Comparison of ENCODE assay signal across 8 cellular contexts in the genomic region with DNA sequence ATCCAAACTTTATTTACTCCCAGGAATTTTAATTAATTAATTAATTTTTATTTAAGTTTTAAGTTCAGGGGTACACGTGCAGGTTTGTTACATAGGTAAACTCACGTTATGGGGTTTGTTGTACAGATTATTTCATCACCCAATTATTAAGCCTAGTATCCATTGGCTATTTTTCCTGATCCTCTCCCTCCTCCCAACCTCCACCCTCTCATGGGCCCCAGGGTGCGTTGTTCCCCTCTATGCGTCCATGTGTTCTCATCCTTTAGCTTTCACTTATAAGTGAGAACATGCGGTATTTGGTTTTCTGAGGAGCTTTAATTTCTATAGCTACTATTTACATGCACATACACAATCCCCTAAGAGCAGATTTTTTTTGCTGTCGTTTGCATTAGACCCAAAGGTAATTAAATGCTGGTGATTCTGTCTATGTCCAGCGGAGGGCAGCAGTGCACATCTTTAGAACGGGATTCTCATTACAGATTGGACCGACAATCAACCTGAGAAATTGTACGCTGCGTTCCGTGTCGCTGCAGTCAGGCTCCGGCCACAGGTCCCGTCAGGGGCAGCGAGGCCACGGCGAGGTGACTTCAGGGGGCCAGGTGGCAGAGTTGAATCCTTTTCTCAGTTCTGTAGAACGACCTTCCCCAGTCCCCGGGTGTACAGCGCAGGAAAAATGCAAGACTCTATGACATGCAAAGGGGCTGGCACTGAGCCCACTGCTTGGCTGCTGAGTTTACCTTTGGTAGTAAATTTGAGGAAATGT. TPM values are rescaled to one million over a fixed set of nuclear protein-coding genes. Genes with fewer than 3 reads are reported as not detected.
A peak's percentile ranks its signal among the peaks of the same experiment; 100 is the strongest.
DNase-seq lines count a peak whose midpoint lies in the region; ATAC-seq and TF ChIP-seq lines count a peak whose summit lies in the region.

No MANE protein-coding gene starts in this region.

- TF ChIP-seq CTCF in C4-2B (conservative IDR thresholded peaks at IDR 0.05) (peak; percentile 92), dorsolateral prefrontal cortex (IDR thresholded peaks at IDR 0.05 in 54 of 56, conservative IDR thresholded peaks at IDR 0.05 in 2 of 56; ENCODE audit: low read depth in 1 of 56, partially characterized antibody in 56 of 56) (peak; percentile 40 to 83 (median 72)), lung (IDR thresholded peaks at IDR 0.05; ENCODE audit: control extremely low read depth, extremely low read depth) (peak; percentile 81)

- peaks cover 0 to 2% of the 10 kb centered on the region in 2 donors for H3K4me1 ChIP-seq in lung (ENCODE audit: control insufficient read depth in 2 of 2, insufficient read depth in 2 of 2, low read length in 2 of 2)

- ATAC-seq in GM19397 (IDR thresholded peaks at IDR 0.05; ENCODE audit: unreplicated experiment) (peak; percentile 76), HG03521 (IDR thresholded peaks at IDR 0.05; ENCODE audit: unreplicated experiment) (peak; percentile 89), lung (ENCODE audit: insufficient read depth, low FRiP score) (peak; percentile 87)

- H3K27ac ChIP-seq in C4-2B: peak overlapping the region; percentile 13
- no peak overlapping the region for H3K27ac ChIP-seq in dorsolateral prefrontal cortex
- no peak overlapping the region for H3K27ac ChIP-seq in lung (ENCODE audit: low read depth in 1 of 2, low read length in 1 of 2)

- no peaks in the 10 kb centered on the region for H3K36me3 ChIP-seq in lung (ENCODE audit: control insufficient read depth in 2 of 2, insufficient read depth in 2 of 2, low read length in 2 of 2)

- intact Hi-C loops in dorsolateral prefrontal cortex (cut with DNase I): no loop called here

- H3K4me3 ChIP-seq in dorsolateral prefrontal cortex (peak overlapping the region in 53 of 59 donors; percentile 22 to 71 (median 45)), lung (peak overlapping the region; percentile 18)

- 5% methylated on average over 21 of the region's 21 CpGs for WGBS in lung, 2 donors

- H3K27me3 ChIP-seq in dorsolateral prefrontal cortex: peaks cover 0 to 86% (median 27%) of the 10 kb centered on the region in 45 donors
- no peaks in the 10 kb centered on the region for H3K27me3 ChIP-seq in lung (ENCODE audit: control insufficient read depth, insufficient read depth)

- no peaks in the 10 kb centered on the region for H3K9me3 ChIP-seq in lung (ENCODE audit: control insufficient read depth in 2 of 2, insufficient read depth in 1 of 2, low read length in 1 of 2)

- DNase-seq in NCI-H526 treated with DMSO at 0.1 percent for 48 hours (lab: John Stamatoyannopoulos, UW) (peak; percentile 79), dorsolateral prefrontal cortex (peak in 7 of 10 donors; percentile 37 to 77 (median 50)), lung (ENCODE audit: low spot score) (peak; percentile 74)
- DNase-seq in activated CD4-positive, alpha-beta T cell treated with anti-CD3 and anti-CD28 coated beads, Interleukin-2, amount 50 U/mL, for 4 hours: peak; percentile 76 to 77
- peak; percentile 59 to 68 (median 60) for DNase-seq in stimulated activated CD4-positive, alpha-beta T cell treated with anti-CD3 and anti-CD28 coated beads, TNF-alpha, amount 100 ng/mL, for 48 hours (ENCODE audit: low read depth in 3 of 3)

RNA-seq across cellular contexts. Expression of a gene that starts 11.6 kb away (rescaled TPM):
- total RNA-seq in dorsolateral prefrontal cortex (1 to 10 TPM in 30 of 120 experiments, under 1 TPM in 86, not detected in 4; 0.10 to 5.3 (median 0.61) TPM), lung (10 to 100 TPM; 22.8 to 24.3 TPM)
- polyA plus RNA-seq in lung: 10 to 100 TPM; 14.4 to 17.4 TPM

RNA-seq across cellular contexts. Expression of a gene that starts 51.9 kb away (rescaled TPM):
- total RNA-seq in dorsolateral prefrontal cortex: 10 to 100 TPM in 100 of 120 experiments, 1 to 10 TPM in 20; 6.3 to 39.4 (median 13.3) TPM
- 100 to 1,000 TPM in 1 of 2 donors, 10 to 100 TPM in 1; 67.9 to 126 TPM for total RNA-seq in lung
- 10 to 100 TPM; 12.9 to 34.9 TPM for polyA plus RNA-seq in lung
